1 cellular context compared by ENCODE assay signal in genomic region chr7:106775552-106775936, GRCh38.
TF ChIP-seq lines count a peak whose summit lies in the region.

No MANE protein-coding gene starts in this region.

TF ChIP-seq in K562, 482 proteins besides CTCF, POLR2A, EP300 and RAD21 (continued from another document and continues in another):
- no peak for TF ChIP-seq ZNF76 (CRISPR knock-in tag; IDR thresholded peaks at IDR 0.05; ENCODE audit: borderline replicate concordance)
- TF ChIP-seq DLX4 (CRISPR knock-in tag; IDR thresholded peaks at IDR 0.05): 0 out of 2 replicates have a peak, but pooled peaks have one; percentile 16
- TF ChIP-seq RB1 (IDR thresholded peaks at IDR 0.05; ENCODE audit: low read depth): peak; percentile 24; the same call in 1 of the 2 replicates
- no peak for TF ChIP-seq SIN3B (IDR thresholded peaks at IDR 0.05; ENCODE audit: low read depth)
- TF ChIP-seq DACH1 (IDR thresholded peaks at IDR 0.05; ENCODE audit: partially characterized antibody): no peak
- TF ChIP-seq IRF9 (tag; IDR thresholded peaks at IDR 0.05): peak; percentile 46; the same call in 1 of the 2 replicates
- 0 out of 2 replicates have a peak, but pooled peaks have one; percentile 15 for TF ChIP-seq ILF3 (IDR thresholded peaks at IDR 0.05; ENCODE audit: borderline replicate concordance)
- TF ChIP-seq SP2 (IDR thresholded peaks at IDR 0.05; ENCODE audit: extremely low read depth, low read depth, low read length, poor library complexity, severe bottlenecking): no peak
- TF ChIP-seq THRAP3 (IDR thresholded peaks at IDR 0.05; ENCODE audit: borderline replicate concordance): peak; percentile 21; the same call in 1 of the 2 replicates
- 0 out of 2 replicates have a peak, but pooled peaks have one; percentile 10 for TF ChIP-seq DEAF1 (CRISPR knock-in tag; IDR thresholded peaks at IDR 0.05)
- TF ChIP-seq ZBTB17 (CRISPR knock-in tag; IDR thresholded peaks at IDR 0.05): peak; percentile 28; the same call in 1 of the 2 replicates
- TF ChIP-seq TAF9B (IDR thresholded peaks at IDR 0.05; ENCODE audit: partially characterized antibody): peak; percentile 11
- TF ChIP-seq CCAR2 (IDR thresholded peaks at IDR 0.05; ENCODE audit: low read depth, low read length): 0 out of 2 replicates have a peak, but pooled peaks have one; percentile 61
- no peak for TF ChIP-seq SRSF1 (IDR thresholded peaks at IDR 0.05; ENCODE audit: low read depth, low read length)
- no peak for TF ChIP-seq STAG1 (CRISPR knock-in tag; IDR thresholded peaks at IDR 0.05; ENCODE audit: borderline replicate concordance)
- TF ChIP-seq ZNF12 (CRISPR knock-in tag; IDR thresholded peaks at IDR 0.05): no peak
- TF ChIP-seq CGGBP1 (CRISPR knock-in tag; IDR thresholded peaks at IDR 0.05): no peak
- peak; percentile 84 for TF ChIP-seq SPI1 (IDR thresholded peaks at IDR 0.05; ENCODE audit: borderline replicate concordance, low read depth, low read length)
- no peak for TF ChIP-seq ZNF785 (CRISPR knock-in tag; IDR thresholded peaks at IDR 0.05)
- no peak for TF ChIP-seq ZNF766 (CRISPR knock-in tag; conservative IDR thresholded peaks at IDR 0.05)
- no peak for TF ChIP-seq E2F3 (CRISPR knock-in tag; IDR thresholded peaks at IDR 0.05)
- TF ChIP-seq FOS (IDR thresholded peaks at IDR 0.05; ENCODE audit: extremely low read depth, insufficient read length): peak; percentile 51
- TF ChIP-seq NBN (IDR thresholded peaks at IDR 0.05; ENCODE audit: low read depth): peak; percentile 50
- TF ChIP-seq DPF2 (IDR thresholded peaks at IDR 0.05): peak; percentile 77
- 0 out of 2 replicates have a peak, but pooled peaks have one; percentile 45 for TF ChIP-seq E2F4 (CRISPR knock-in tag; IDR thresholded peaks at IDR 0.05; ENCODE audit: low read depth)
- no peak for TF ChIP-seq THRA (IDR thresholded peaks at IDR 0.05)
- no peak for TF ChIP-seq NFIC (IDR thresholded peaks at IDR 0.05)
- peak; percentile 96 for TF ChIP-seq CEBPB (tag; IDR thresholded peaks at IDR 0.05)
- TF ChIP-seq KDM5B (IDR thresholded peaks at IDR 0.05; ENCODE audit: insufficient replicate concordance, low read depth, low read length): peak; percentile 21
- TF ChIP-seq EHMT2 (IDR thresholded peaks at IDR 0.05): peak; percentile 7; the same call in 1 of the 2 replicates
- no peak for TF ChIP-seq TGIF2 (CRISPR knock-in tag; IDR thresholded peaks at IDR 0.05)
- no peak for TF ChIP-seq KLF6 (CRISPR knock-in tag; IDR thresholded peaks at IDR 0.05; ENCODE audit: borderline replicate concordance)
- no peak for TF ChIP-seq MAFG (tag; conservative IDR thresholded peaks at IDR 0.05)
- TF ChIP-seq NR2C1 (IDR thresholded peaks at IDR 0.05): no peak
- TF ChIP-seq NR2C1 (tag; IDR thresholded peaks at IDR 0.05): no peak
- no peak for TF ChIP-seq ESRRB (CRISPR knock-in tag; IDR thresholded peaks at IDR 0.05; ENCODE audit: borderline replicate concordance)
- no peak for TF ChIP-seq ELK1 (CRISPR knock-in tag; IDR thresholded peaks at IDR 0.05)
- TF ChIP-seq EWSR1 (IDR thresholded peaks at IDR 0.05; ENCODE audit: borderline replicate concordance, low read depth, partially characterized antibody): no peak
- no peak for TF ChIP-seq RREB1 (CRISPR knock-in tag; IDR thresholded peaks at IDR 0.05)
- TF ChIP-seq ATF1 (CRISPR knock-in tag; IDR thresholded peaks at IDR 0.05): no peak
- no peak for TF ChIP-seq ATF1 (tag; IDR thresholded peaks at IDR 0.05)
- no peak for TF ChIP-seq NR0B1 (IDR thresholded peaks at IDR 0.05; ENCODE audit: partially characterized antibody)
- no peak for TF ChIP-seq ZC3H11A (IDR thresholded peaks at IDR 0.05; ENCODE audit: low read depth, low read length)
- TF ChIP-seq SREBF1 (IDR thresholded peaks at IDR 0.05; ENCODE audit: borderline replicate concordance, low read depth, low read length): no peak
- TF ChIP-seq HDAC8 (tag; IDR thresholded peaks at IDR 0.05): no peak
- no peak for TF ChIP-seq ETV6 (IDR thresholded peaks at IDR 0.05; ENCODE audit: borderline replicate concordance in 1 of 2, low read depth in 2 of 2, low read length in 1 of 2)
- no peak for TF ChIP-seq ETV6 (CRISPR knock-in tag; IDR thresholded peaks at IDR 0.05; ENCODE audit: borderline replicate concordance)
- TF ChIP-seq FOSL1 (tag; conservative IDR thresholded peaks at IDR 0.05): peak; percentile 97
- no peak for TF ChIP-seq CTCFL (IDR thresholded peaks at IDR 0.05; ENCODE audit: borderline replicate concordance, insufficient read depth, low read depth, low read length, poor library complexity, severe bottlenecking)
- TF ChIP-seq NCOR1 (IDR thresholded peaks at IDR 0.05): 0 out of 2 replicates have a peak, but pooled peaks have one; percentile 4
- TF ChIP-seq ZNF644 (tag; IDR thresholded peaks at IDR 0.05; ENCODE audit: low read depth): no peak
- TF ChIP-seq ELF2 (CRISPR knock-in tag; IDR thresholded peaks at IDR 0.05): no peak
- TF ChIP-seq DMBX1 (CRISPR knock-in tag; IDR thresholded peaks at IDR 0.05; ENCODE audit: borderline replicate concordance): no peak
- TF ChIP-seq HNRNPH1 (optimal IDR thresholded peaks at IDR 0.05; ENCODE audit: low read depth, low read length): no peak
- no peak for TF ChIP-seq SIX5 (IDR thresholded peaks at IDR 0.05; ENCODE audit: borderline replicate concordance in 1 of 2, insufficient read depth in 1 of 2, low read depth in 1 of 2, low read length in 2 of 2)
- TF ChIP-seq TEAD4 (IDR thresholded peaks at IDR 0.05; ENCODE audit: low read length): no peak
- no peak for TF ChIP-seq TEAD4 (CRISPR knock-in tag; IDR thresholded peaks at IDR 0.05; ENCODE audit: borderline replicate concordance)
- no peak for TF ChIP-seq ZNF3 (CRISPR knock-in tag; IDR thresholded peaks at IDR 0.05)
